2 cellular contexts compared by ENCODE assay signal in genomic region chr3:64939747-64940450, GRCh38.
TF ChIP-seq lines count a peak whose summit lies in the region.

No MANE protein-coding gene starts in this region.

TF ChIP-seq in H1, 55 proteins besides CTCF, POLR2A, EP300 and RAD21:
- TF ChIP-seq ATF2 (IDR thresholded peaks at IDR 0.05; ENCODE audit: low read length): no peak
- TF ChIP-seq, protein P1, sequence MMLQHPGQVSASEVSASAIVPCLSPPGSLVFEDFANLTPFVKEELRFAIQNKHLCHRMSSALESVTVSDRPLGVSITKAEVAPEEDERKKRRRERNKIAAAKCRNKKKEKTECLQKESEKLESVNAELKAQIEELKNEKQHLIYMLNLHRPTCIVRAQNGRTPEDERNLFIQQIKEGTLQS (IDR thresholded peaks at IDR 0.05; ENCODE audit: insufficient read depth, low read depth, low read length): no peak

TF ChIP-seq in SK-N-SH, 30 proteins besides CTCF, POLR2A, EP300 and RAD21:
- no peak for TF ChIP-seq GATA2 (CRISPR knock-in tag; IDR thresholded peaks at IDR 0.05)
- no peak for TF ChIP-seq NFIC (IDR thresholded peaks at IDR 0.05; ENCODE audit: borderline replicate concordance)
- TF ChIP-seq, protein P2, sequence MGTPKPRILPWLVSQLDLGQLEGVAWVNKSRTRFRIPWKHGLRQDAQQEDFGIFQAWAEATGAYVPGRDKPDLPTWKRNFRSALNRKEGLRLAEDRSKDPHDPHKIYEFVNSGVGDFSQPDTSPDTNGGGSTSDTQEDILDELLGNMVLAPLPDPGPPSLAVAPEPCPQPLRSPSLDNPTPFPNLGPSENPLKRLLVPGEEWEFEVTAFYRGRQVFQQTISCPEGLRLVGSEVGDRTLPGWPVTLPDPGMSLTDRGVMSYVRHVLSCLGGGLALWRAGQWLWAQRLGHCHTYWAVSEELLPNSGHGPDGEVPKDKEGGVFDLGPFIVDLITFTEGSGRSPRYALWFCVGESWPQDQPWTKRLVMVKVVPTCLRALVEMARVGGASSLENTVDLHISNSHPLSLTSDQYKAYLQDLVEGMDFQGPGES (IDR thresholded peaks at IDR 0.05; ENCODE audit: low read depth, low read length): no peak
- no peak for TF ChIP-seq NRF1 (IDR thresholded peaks at IDR 0.05; ENCODE audit: low read depth, low read length)
- TF ChIP-seq FOXM1 (IDR thresholded peaks at IDR 0.05; ENCODE audit: low read depth): no peak
- TF ChIP-seq, protein P3, sequence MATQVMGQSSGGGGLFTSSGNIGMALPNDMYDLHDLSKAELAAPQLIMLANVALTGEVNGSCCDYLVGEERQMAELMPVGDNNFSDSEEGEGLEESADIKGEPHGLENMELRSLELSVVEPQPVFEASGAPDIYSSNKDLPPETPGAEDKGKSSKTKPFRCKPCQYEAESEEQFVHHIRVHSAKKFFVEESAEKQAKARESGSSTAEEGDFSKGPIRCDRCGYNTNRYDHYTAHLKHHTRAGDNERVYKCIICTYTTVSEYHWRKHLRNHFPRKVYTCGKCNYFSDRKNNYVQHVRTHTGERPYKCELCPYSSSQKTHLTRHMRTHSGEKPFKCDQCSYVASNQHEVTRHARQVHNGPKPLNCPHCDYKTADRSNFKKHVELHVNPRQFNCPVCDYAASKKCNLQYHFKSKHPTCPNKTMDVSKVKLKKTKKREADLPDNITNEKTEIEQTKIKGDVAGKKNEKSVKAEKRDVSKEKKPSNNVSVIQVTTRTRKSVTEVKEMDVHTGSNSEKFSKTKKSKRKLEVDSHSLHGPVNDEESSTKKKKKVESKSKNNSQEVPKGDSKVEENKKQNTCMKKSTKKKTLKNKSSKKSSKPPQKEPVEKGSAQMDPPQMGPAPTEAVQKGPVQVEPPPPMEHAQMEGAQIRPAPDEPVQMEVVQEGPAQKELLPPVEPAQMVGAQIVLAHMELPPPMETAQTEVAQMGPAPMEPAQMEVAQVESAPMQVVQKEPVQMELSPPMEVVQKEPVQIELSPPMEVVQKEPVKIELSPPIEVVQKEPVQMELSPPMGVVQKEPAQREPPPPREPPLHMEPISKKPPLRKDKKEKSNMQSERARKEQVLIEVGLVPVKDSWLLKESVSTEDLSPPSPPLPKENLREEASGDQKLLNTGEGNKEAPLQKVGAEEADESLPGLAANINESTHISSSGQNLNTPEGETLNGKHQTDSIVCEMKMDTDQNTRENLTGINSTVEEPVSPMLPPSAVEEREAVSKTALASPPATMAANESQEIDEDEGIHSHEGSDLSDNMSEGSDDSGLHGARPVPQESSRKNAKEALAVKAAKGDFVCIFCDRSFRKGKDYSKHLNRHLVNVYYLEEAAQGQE (IDR thresholded peaks at IDR 0.05; ENCODE audit: low read depth, low read length): no peak
- no peak for TF ChIP-seq TCF12 (IDR thresholded peaks at IDR 0.05)
- no peak for TF ChIP-seq MAX (IDR thresholded peaks at IDR 0.05; ENCODE audit: low read depth)
- no peak for TF ChIP-seq RXRA (IDR thresholded peaks at IDR 0.05; ENCODE audit: borderline replicate concordance, low read depth)
- TF ChIP-seq GABPA (IDR thresholded peaks at IDR 0.05; ENCODE audit: low read depth): no peak
- no peak for TF ChIP-seq FOXJ3 (CRISPR knock-in tag; IDR thresholded peaks at IDR 0.05)
- TF ChIP-seq, protein P4, sequence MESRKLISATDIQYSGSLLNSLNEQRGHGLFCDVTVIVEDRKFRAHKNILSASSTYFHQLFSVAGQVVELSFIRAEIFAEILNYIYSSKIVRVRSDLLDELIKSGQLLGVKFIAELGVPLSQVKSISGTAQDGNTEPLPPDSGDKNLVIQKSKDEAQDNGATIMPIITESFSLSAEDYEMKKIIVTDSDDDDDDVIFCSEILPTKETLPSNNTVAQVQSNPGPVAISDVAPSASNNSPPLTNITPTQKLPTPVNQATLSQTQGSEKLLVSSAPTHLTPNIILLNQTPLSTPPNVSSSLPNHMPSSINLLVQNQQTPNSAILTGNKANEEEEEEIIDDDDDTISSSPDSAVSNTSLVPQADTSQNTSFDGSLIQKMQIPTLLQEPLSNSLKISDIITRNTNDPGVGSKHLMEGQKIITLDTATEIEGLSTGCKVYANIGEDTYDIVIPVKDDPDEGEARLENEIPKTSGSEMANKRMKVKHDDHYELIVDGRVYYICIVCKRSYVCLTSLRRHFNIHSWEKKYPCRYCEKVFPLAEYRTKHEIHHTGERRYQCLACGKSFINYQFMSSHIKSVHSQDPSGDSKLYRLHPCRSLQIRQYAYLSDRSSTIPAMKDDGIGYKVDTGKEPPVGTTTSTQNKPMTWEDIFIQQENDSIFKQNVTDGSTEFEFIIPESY (IDR thresholded peaks at IDR 0.05; ENCODE audit: borderline replicate concordance, low read depth): no peak
